In genomic region chr3:122004123-122004522, GRCh38 we compare ENCODE assay signal across 17 cellular contexts. TPM values are rescaled to one million over a fixed set of nuclear protein-coding genes. Genes with fewer than 3 reads are reported as not detected.
DNase-seq lines count a peak whose midpoint lies in the region; ATAC-seq and TF ChIP-seq lines count a peak whose summit lies in the region.
"Had no signal": no experiment of that assay in that cellular context is flagged by ENCODE, and none has a peak within 500 bp of the region (broad histone marks: within the 10 kb centered on the region; RNA-seq: fewer than 3 reads in every experiment).

No MANE protein-coding gene starts in this region.

- ATAC-seq in GM21576 (IDR thresholded peaks at IDR 0.05; ENCODE audit: unreplicated experiment) = no peak
- ATAC-seq in omental fat pad (ENCODE audit: low FRiP score) = no peak
- ATAC-seq: left lobe of liver; naive thymus-derived CD8-positive, alpha-beta T cell had no signal

- H3K4me1 Mint-ChIP-seq in IgD-negative memory B cell = peaks cover 42 to 55% (median 50%) of the 10 kb centered on the region in 3 donors
- peaks cover 59% of the 10 kb centered on the region for H3K4me1 Mint-ChIP-seq in dendritic cell treated with granulocyte-macrophage colony-stimulating factor and Interleukin-4, amounts not matched to agents 40 ng/mL and 50 ng/mL, for 4 days (ENCODE audit: low read depth)
- H3K4me1 Mint-ChIP-seq: activated naive CD8-positive, alpha-beta T cell treated with anti-CD3 and anti-CD28 coated beads, Interleukin-2, amount 10 ng/mL, durations not matched to agents 7 days and 5 days had no signal

- DNase-seq in NCI-H748 (lab: John Stamatoyannopoulos, UW; ENCODE audit: unreplicated experiment) (peak; percentile 85), NCI-H524 (lab: John Stamatoyannopoulos, UW) (no peak), omental fat pad (ENCODE audit: low spot score) (no peak), SIG-M5 (lab: John Stamatoyannopoulos, UW) (no peak)
- DNase-seq: activated CD8-positive, alpha-beta memory T cell treated with anti-CD3 and anti-CD28 coated beads, Interleukin-2, amount 10 ng/mL, durations not matched to agents 7 days and 5 days; activated naive CD8-positive, alpha-beta T cell treated with anti-CD3 and anti-CD28 coated beads, Interleukin-2, amount 10 ng/mL, durations not matched to agents 7 days and 5 days; naive thymus-derived CD8-positive, alpha-beta T cell; NCI-H510A treated with DMSO at 0.1 percent for 48 hours; SHP77; stimulated activated CD4-positive, alpha-beta T cell treated with anti-CD3 and anti-CD28 coated beads, Interleukin-1b, Interleukin-23, amount 100 ng/mL, for 48 hours had no signal

- H3K27ac ChIP-seq in C4-2B = peak overlapping the region; percentile 13; the same call in 1 of the 2 replicates

- intact Hi-C loops in dendritic cell treated with granulocyte-macrophage colony-stimulating factor and Interleukin-4, amounts not matched to agents 40 ng/mL and 50 ng/mL, for 4 days (cut with micrococcal nuclease) = no loop called here

- H3K9me3 Mint-ChIP-seq in IgD-negative memory B cell = no peaks in the 10 kb centered on the region
- H3K9me3 Mint-ChIP-seq in dendritic cell treated with granulocyte-macrophage colony-stimulating factor and Interleukin-4, amounts not matched to agents 40 ng/mL and 50 ng/mL, for 4 days = no peaks in the 10 kb centered on the region
- H3K9me3 Mint-ChIP-seq: activated naive CD8-positive, alpha-beta T cell treated with anti-CD3 and anti-CD28 coated beads, Interleukin-2, amount 10 ng/mL, durations not matched to agents 7 days and 5 days; naive thymus-derived CD8-positive, alpha-beta T cell had no signal

- TF ChIP-seq CTCF in C4-2B (conservative IDR thresholded peaks at IDR 0.05) (no peak), omental fat pad (IDR thresholded peaks at IDR 0.05) (no peak)

- peaks cover 11% of the 10 kb centered on the region for H3K36me3 Mint-ChIP-seq in IgD-negative memory B cell
- H3K36me3 Mint-ChIP-seq in dendritic cell treated with granulocyte-macrophage colony-stimulating factor and Interleukin-4, amounts not matched to agents 40 ng/mL and 50 ng/mL, for 4 days (ENCODE audit: low read depth) = no peaks in the 10 kb centered on the region
- H3K36me3 Mint-ChIP-seq: activated naive CD8-positive, alpha-beta T cell treated with anti-CD3 and anti-CD28 coated beads, Interleukin-2, amount 10 ng/mL, durations not matched to agents 7 days and 5 days; naive thymus-derived CD8-positive, alpha-beta T cell had no signal

- H3K27ac Mint-ChIP-seq in IgD-negative memory B cell = peak overlapping the region; percentile 91 to 97 (median 97)
- peak overlapping the region; percentile 89 for H3K27ac Mint-ChIP-seq in dendritic cell treated with granulocyte-macrophage colony-stimulating factor and Interleukin-4, amounts not matched to agents 40 ng/mL and 50 ng/mL, for 4 days
- H3K27ac Mint-ChIP-seq: activated CD8-positive, alpha-beta memory T cell treated with anti-CD3 and anti-CD28 coated beads, Interleukin-2, amount 10 ng/mL, durations not matched to agents 7 days and 5 days; activated naive CD8-positive, alpha-beta T cell treated with anti-CD3 and anti-CD28 coated beads, Interleukin-2, amount 10 ng/mL, durations not matched to agents 7 days and 5 days had no signal

- H3K4me3 Mint-ChIP-seq in IgD-negative memory B cell = peak overlapping the region; percentile 68 to 89 (median 82)
- H3K4me3 Mint-ChIP-seq in dendritic cell treated with granulocyte-macrophage colony-stimulating factor and Interleukin-4, amounts not matched to agents 40 ng/mL and 50 ng/mL, for 4 days = peak overlapping the region; percentile 13
- H3K4me3 Mint-ChIP-seq: activated CD8-positive, alpha-beta memory T cell treated with anti-CD3 and anti-CD28 coated beads, Interleukin-2, amount 10 ng/mL, durations not matched to agents 7 days and 5 days; activated naive CD8-positive, alpha-beta T cell treated with anti-CD3 and anti-CD28 coated beads, Interleukin-2, amount 10 ng/mL, durations not matched to agents 7 days and 5 days had no signal

- H3K27me3 Mint-ChIP-seq in IgD-negative memory B cell = no peaks in the 10 kb centered on the region
- peaks cover 4% of the 10 kb centered on the region for H3K27me3 Mint-ChIP-seq in dendritic cell treated with granulocyte-macrophage colony-stimulating factor and Interleukin-4, amounts not matched to agents 40 ng/mL and 50 ng/mL, for 4 days

RNA-seq across cellular contexts. Expression of gene ILDR1, which starts 17.9 kb away (rescaled TPM):
- 4.0 TPM for polyA plus RNA-seq in IgD-negative memory B cell
- not detected for total RNA-seq in omental fat pad
- total RNA-seq: activated naive CD8-positive, alpha-beta T cell treated with anti-CD3 and anti-CD28 coated beads, Interleukin-2, amount 10 ng/mL, durations not matched to agents 7 days and 5 days; naive thymus-derived CD8-positive, alpha-beta T cell; pulmonary artery endothelial cell had no signal
- polyA plus RNA-seq: naive thymus-derived CD8-positive, alpha-beta T cell had no signal

RNA-seq across cellular contexts. Expression of gene CD86, which starts 51.0 kb away (rescaled TPM):
- polyA plus RNA-seq in IgD-negative memory B cell = 85.1 TPM
- 10 to 100 TPM; 10.7 to 21.6 (median 15.2) TPM for total RNA-seq in omental fat pad
- total RNA-seq: epithelial cell of proximal tubule, pulmonary artery endothelial cell had no signal
